In genomic region chr11:18540207-18541009, GRCh38 we compare ENCODE assay signal across 8 cellular contexts. TPM values are rescaled to one million over a fixed set of nuclear protein-coding genes. Genes with fewer than 3 reads are reported as not detected.
DNase-seq lines count a peak whose midpoint lies in the region; ATAC-seq and TF ChIP-seq lines count a peak whose summit lies in the region.

No MANE protein-coding gene starts in this region.

- no peak overlapping the region for H2AFZ ChIP-seq in PC-3 (ENCODE audit: low read length)

- H3K9me3 ChIP-seq in CD8-positive, alpha-beta T cell (ENCODE audit: low read length): no peaks in the 10 kb centered on the region
- H3K9me3 ChIP-seq in PC-3 (ENCODE audit: low read length): no peaks in the 10 kb centered on the region
- no peaks in the 10 kb centered on the region for H3K9me3 ChIP-seq in esophagus squamous epithelium
- H3K9me3 ChIP-seq in transverse colon: no peaks in the 10 kb centered on the region

- in situ Hi-C loops in transverse colon (cut with MboI; ENCODE audit: low pct_ligation_motif_present in 1 of 4, low pct_unique_long_range_greater_than_20kb in 1 of 4, low sequenced_read_pairs in 3 of 4): loop anchor here in 3 of 4 donors (10.0 to 25.0 kb wide), 3 partner anchors 97 to 197 kb away; partner anchors contain the start of genes IGSF22 (in 1 of the 3) and SPTY2D1 (in 1 of the 3)

- H3K4me2 ChIP-seq in PC-3 (ENCODE audit: low read length): no peak overlapping the region

- H3K9me3 Mint-ChIP-seq in CD8-positive, alpha-beta T cell: no peaks in the 10 kb centered on the region

- H3K4me3 Mint-ChIP-seq in CD8-positive, alpha-beta T cell: no peak overlapping the region

- H3K4me1 ChIP-seq in CD8-positive, alpha-beta T cell (ENCODE audit: insufficient read depth, low read length): no peaks in the 10 kb centered on the region
- H3K4me1 ChIP-seq in PC-3 (ENCODE audit: insufficient read depth, low read length): no peaks in the 10 kb centered on the region
- no peaks in the 10 kb centered on the region for H3K4me1 ChIP-seq in esophagus squamous epithelium
- H3K4me1 ChIP-seq in transverse colon: no peaks in the 10 kb centered on the region

- H3K79me2 ChIP-seq in PC-3 (ENCODE audit: low read length): no peaks in the 10 kb centered on the region

- H3K9ac ChIP-seq in PC-3 (ENCODE audit: low read length): no peak overlapping the region

- no peak overlapping the region for H3K27ac ChIP-seq in CD8-positive, alpha-beta T cell (ENCODE audit: low read depth, low read length)
- no peak overlapping the region for H3K27ac ChIP-seq in PC-3 (ENCODE audit: low read length)
- H3K27ac ChIP-seq in esophagus squamous epithelium: no peak overlapping the region
- H3K27ac ChIP-seq in transverse colon: no peak overlapping the region

- CTCF ChIA-PET in CD8-positive, alpha-beta T cell (lab: Charles Lee): interaction anchor here (0.7 to 5.5 kb wide), 30 partner anchors 10 to 238 kb away, joined by 3 to 100 read pairs (median 6); partner anchors contain the start of genes IGSF22 and SPTY2D1
- CTCF ChIA-PET in PC-3 (lab: Charles Lee): interaction anchor here (0.6 to 1.5 kb wide), 5 partner anchors 14 to 224 kb away, joined by 3 to 10 read pairs (median 3); no protein-coding TSS in a partner anchor

- H3K27ac Mint-ChIP-seq in CD8-positive, alpha-beta T cell: no peak overlapping the region

- TF ChIP-seq CTCF in CD8-positive, alpha-beta T cell (IDR thresholded peaks at IDR 0.05): peak; percentile 59
- TF ChIP-seq CTCF in PC-3 (conservative IDR thresholded peaks at IDR 0.05; ENCODE audit: low read depth, low read length) (peak; percentile 80), esophagus squamous epithelium (IDR thresholded peaks at IDR 0.05) (peak in 5 of 6 experiments; percentile 22 to 59 (median 47)), transverse colon (IDR thresholded peaks at IDR 0.05) (peak; percentile 22 to 52 (median 36)), omental fat pad (IDR thresholded peaks at IDR 0.05) (no peak)

- no peak for DNase-seq in CD8-positive, alpha-beta T cell
- peak; percentile 57 for DNase-seq in PC-3
- no peak for DNase-seq in esophagus squamous epithelium (lab: John Stamatoyannopoulos, UW)
- DNase-seq in transverse colon: no peak
- no peak for DNase-seq in omental fat pad (ENCODE audit: low spot score)
- DNase-seq in COLO829 (ENCODE audit: low spot score): no peak
- no peak for DNase-seq in amniotic stem cell (lab: John Stamatoyannopoulos, UW)

- H3K4me1 Mint-ChIP-seq in CD8-positive, alpha-beta T cell (ENCODE audit: low read depth): no peaks in the 10 kb centered on the region

- no peaks in the 10 kb centered on the region for H3K36me3 ChIP-seq in CD8-positive, alpha-beta T cell (ENCODE audit: insufficient read depth, low read length)
- H3K36me3 ChIP-seq in PC-3 (ENCODE audit: low read depth, low read length) (peaks cover 4% of the 10 kb centered on the region; the same call in 1 of the 2 replicates), esophagus squamous epithelium (peaks cover 0 to 74% (median 5%) of the 10 kb centered on the region in 3 donors), transverse colon (peaks cover 0 to 10% (median 0%) of the 10 kb centered on the region in 4 donors)

- peak; percentile 63 for ATAC-seq in CD8-positive, alpha-beta T cell
- ATAC-seq in GM21723 (IDR thresholded peaks at IDR 0.05; ENCODE audit: unreplicated experiment) (peak; percentile 65), PC-3 (peak; percentile 88), omental fat pad (ENCODE audit: low FRiP score) (no peak)

- WGBS in esophagus squamous epithelium, 2 donors: 61 to 88% methylated on average over 1 of the region's 1 CpG
- WGBS in transverse colon (ENCODE audit: low coverage in 1 of 2), 2 donors: 83 to 97% methylated on average over 1 of the region's 1 CpG

- TF ChIP-seq POLR2A in esophagus squamous epithelium (IDR thresholded peaks at IDR 0.05) (no peak), transverse colon (IDR thresholded peaks at IDR 0.05) (no peak)

- no peaks in the 10 kb centered on the region for H3K27me3 ChIP-seq in CD8-positive, alpha-beta T cell (ENCODE audit: insufficient read depth, low read length)
- no peaks in the 10 kb centered on the region for H3K27me3 ChIP-seq in PC-3 (ENCODE audit: low read length)
- no peaks in the 10 kb centered on the region for H3K27me3 ChIP-seq in esophagus squamous epithelium
- no peaks in the 10 kb centered on the region for H3K27me3 ChIP-seq in transverse colon

- BruUV-seq in PC-3 (replicated peaks; lab: Mats Ljungman, UMichigan): no TSS peak

- POLR2A ChIA-PET in CD8-positive, alpha-beta T cell (lab: Charles Lee): interaction anchor here (1.0 to 1.4 kb wide), 3 partner anchors 93 to 192 kb away, joined by 3 to 4 read pairs (median 4); partner anchors contain the start of gene SPTY2D1
- POLR2A ChIA-PET in PC-3 (lab: Charles Lee; ENCODE audit: unreplicated experiment): no interaction called here

- H4K20me1 ChIP-seq in PC-3 (ENCODE audit: low read length): no peaks in the 10 kb centered on the region

- peaks cover 17% of the 10 kb centered on the region for H3K36me3 Mint-ChIP-seq in CD8-positive, alpha-beta T cell

- H3F3A ChIP-seq in PC-3 (ENCODE audit: low read length, unreplicated experiment): no peaks in the 10 kb centered on the region

- H3K27me3 Mint-ChIP-seq in CD8-positive, alpha-beta T cell (ENCODE audit: low read depth): no peaks in the 10 kb centered on the region

- H3K4me3 ChIP-seq in CD8-positive, alpha-beta T cell (ENCODE audit: low read depth, low read length): no peak overlapping the region
- H3K4me3 ChIP-seq in PC-3 (ENCODE audit: low read length) (no peak overlapping the region), esophagus squamous epithelium (no peak overlapping the region), transverse colon (no peak overlapping the region)

- TF ChIP-seq EP300 in transverse colon (IDR thresholded peaks at IDR 0.05; ENCODE audit: low read depth): no peak

- intact Hi-C loops in CD8-positive, alpha-beta T cell (cut with DNase I, micrococcal nuclease): loop anchor here (1.0 to 5.0 kb wide), 3 partner anchors 47 to 224 kb away; partner anchors contain the start of gene UEVLD (in 1 of the 2)
- intact Hi-C loops in PC-3 (cut with micrococcal nuclease): loop anchor here (1.0 to 5.0 kb wide), 4 partner anchors 77 to 313 kb away; no protein-coding TSS in a partner anchor
- intact Hi-C loops in esophagus squamous epithelium (cut with DNase I): loop anchor here (10.0 kb wide), 1 partner anchor 184 kb away; the partner anchor contains the start of gene IGSF22
- intact Hi-C loops in transverse colon (cut with DNase I; ENCODE audit: low total_unique reads): no loop called here

- no peaks in the 10 kb centered on the region for H3K9me2 ChIP-seq in PC-3 (replicated peaks; ENCODE audit: low read length)

RNA-seq across cellular contexts. Expression of gene TSG101, which starts 13.7 kb away (rescaled TPM):
- total RNA-seq in CD8-positive, alpha-beta T cell: 10 to 100 TPM; 36.2 to 36.5 TPM
- total RNA-seq in PC-3 (2014; rRNA removed) (42.2 and 46.9 TPM in 2 replicates), esophagus squamous epithelium (100 to 1,000 TPM in 2 of 4 donors, 10 to 100 TPM in 2; 76.5 to 114 (median 89.2) TPM), transverse colon (10 to 100 TPM; 32.2 to 95.8 (median 81.2) TPM), omental fat pad (100 to 1,000 TPM in 2 of 4 donors, 10 to 100 TPM in 2; 56.6 to 112 (median 96.7) TPM)

RNA-seq across cellular contexts. Expression of gene UEVLD, which starts 48.1 kb away (rescaled TPM):
- 1 to 10 TPM; 1.1 to 2.1 TPM for total RNA-seq in CD8-positive, alpha-beta T cell
- 15.6 and 22.2 TPM in 2 replicates for total RNA-seq in PC-3 (2014; rRNA removed)
- total RNA-seq in esophagus squamous epithelium: 10 to 100 TPM; 15.4 to 33.2 (median 21.1) TPM
- total RNA-seq in transverse colon: 10 to 100 TPM; 11.2 to 40.3 (median 25.3) TPM
- total RNA-seq in omental fat pad: 10 to 100 TPM; 23.1 to 46.5 (median 31.2) TPM

RNA-seq across cellular contexts. Expression of gene MISFA, which starts 59.2 kb away (rescaled TPM):
- not detected for total RNA-seq in CD8-positive, alpha-beta T cell
- 0.36 TPM in 1 of 2 replicates, not detected in the other for total RNA-seq in PC-3 (2014; rRNA removed)
- 1 to 10 TPM in 2 of 4 donors, not detected in 2; 1.4 to 2.5 TPM for total RNA-seq in esophagus squamous epithelium
- total RNA-seq in transverse colon: 1 to 10 TPM in 1 of 4 donors, under 1 TPM in 1, not detected in 2; 0.40 to 2.0 TPM
- 1 to 10 TPM in 1 of 4 donors, under 1 TPM in 1, not detected in 2; 0.36 to 1.8 TPM for total RNA-seq in omental fat pad

Comparison
In these comparisons a context has a peak if more than half of its experiments do, and no peak if none do; other contexts are left out.
1. CTCF ChIP-seq: peak in CD8-positive, alpha-beta T cell (single experiment), PC-3 (single experiment), esophagus squamous epithelium (5 of 6) and transverse colon (5 of 5); none in omental fat pad (0 of 3).